Comparison of ENCODE assay signal across 8 cellular contexts in genomic region chr2:173355866-173356508, GRCh38. TPM values are rescaled to one million over a fixed set of nuclear protein-coding genes. Genes with fewer than 3 reads are reported as not detected.
DNase-seq lines count a peak whose midpoint lies in the region; ATAC-seq and TF ChIP-seq lines count a peak whose summit lies in the region.

No MANE protein-coding gene starts in this region.

- intact Hi-C loops in naive thymus-derived CD4-positive, alpha-beta T cell (cut with micrococcal nuclease), result loop anchor here in 1 of 2 donors (2.0 to 10.0 kb wide), 6 partner anchors 221 to 1811 kb away; partner anchors contain the start of genes ATF2, MAP3K20, OLA1 and PDK1
- intact Hi-C loops in posterior vena cava (cut with DNase I), result no loop called here

- peak overlapping the region in 5 of 8 donors; percentile 8 to 89 (median 77) for H3K27ac Mint-ChIP-seq in CD8-positive, alpha-beta memory T cell
- H3K27ac Mint-ChIP-seq in brain, result peak overlapping the region; percentile 72 to 89 (median 84)
- H3K27ac Mint-ChIP-seq in naive thymus-derived CD4-positive, alpha-beta T cell, result peak overlapping the region in 3 of 9 donors; percentile 43 to 89 (median 48)

- H3K4me3 ChIP-seq in CD8-positive, alpha-beta memory T cell (ENCODE audit: low read length), result peak overlapping the region; percentile 51
- peak overlapping the region; percentile 36 for H3K4me3 ChIP-seq in naive thymus-derived CD4-positive, alpha-beta T cell (ENCODE audit: low read length)

- POLR2A ChIA-PET in CD8-positive, alpha-beta memory T cell (lab: Charles Lee), result no interaction called here
- POLR2A ChIA-PET in naive thymus-derived CD4-positive, alpha-beta T cell (lab: Charles Lee), result no interaction called here

- H3K27me3 Mint-ChIP-seq in CD8-positive, alpha-beta memory T cell, result peaks cover 27 to 67% of the 10 kb centered on the region in 2 donors
- H3K27me3 Mint-ChIP-seq in brain, result peaks cover 18% of the 10 kb centered on the region
- H3K27me3 Mint-ChIP-seq in naive thymus-derived CD4-positive, alpha-beta T cell, result peaks cover 10 to 53% (median 45%) of the 10 kb centered on the region in 5 donors

- no peaks in the 10 kb centered on the region for H3K36me3 ChIP-seq in CD8-positive, alpha-beta memory T cell (ENCODE audit: insufficient read depth, low read length)
- H3K36me3 ChIP-seq in naive thymus-derived CD4-positive, alpha-beta T cell (ENCODE audit: control insufficient read depth in 2 of 3, insufficient read depth in 3 of 3, low read length in 3 of 3), result no peaks in the 10 kb centered on the region

- peaks cover 0 to 3% (median 0%) of the 10 kb centered on the region in 5 donors for H3K9me3 Mint-ChIP-seq in CD8-positive, alpha-beta memory T cell
- peaks cover 0 to 4% (median 0%) of the 10 kb centered on the region in 5 experiments for H3K9me3 Mint-ChIP-seq in brain
- no peaks in the 10 kb centered on the region for H3K9me3 Mint-ChIP-seq in naive thymus-derived CD4-positive, alpha-beta T cell

- H3K36me3 Mint-ChIP-seq in CD8-positive, alpha-beta memory T cell, result no peaks in the 10 kb centered on the region
- H3K36me3 Mint-ChIP-seq in brain, result peaks cover 5% of the 10 kb centered on the region
- peaks cover 0 to 25% (median 4%) of the 10 kb centered on the region in 5 donors for H3K36me3 Mint-ChIP-seq in naive thymus-derived CD4-positive, alpha-beta T cell

- H3K4me1 Mint-ChIP-seq in CD8-positive, alpha-beta memory T cell, result peaks cover 40 to 52% (median 50%) of the 10 kb centered on the region in 3 donors
- H3K4me1 Mint-ChIP-seq in brain, result peaks cover 67% of the 10 kb centered on the region
- peaks cover 7 to 62% (median 18%) of the 10 kb centered on the region in 7 donors for H3K4me1 Mint-ChIP-seq in naive thymus-derived CD4-positive, alpha-beta T cell

- H3K27ac ChIP-seq in CD8-positive, alpha-beta memory T cell (ENCODE audit: low read depth, low read length), result no peak overlapping the region
- H3K27ac ChIP-seq in naive thymus-derived CD4-positive, alpha-beta T cell (ENCODE audit: low read depth, low read length), result no peak overlapping the region

- peak; percentile 2 for ATAC-seq in HG03039 (IDR thresholded peaks at IDR 0.05; ENCODE audit: unreplicated experiment)
- ATAC-seq in naive thymus-derived CD4-positive, alpha-beta T cell, result no peak

- no peak for DNase-seq in CD8-positive, alpha-beta memory T cell
- peak in 2 of 9 donors; percentile 1 to 49 for DNase-seq in naive thymus-derived CD4-positive, alpha-beta T cell
- no peak for DNase-seq in posterior vena cava (ENCODE audit: low spot score)
- no peak for DNase-seq in activated CD4-positive, CD25-positive, alpha-beta regulatory T cell treated with anti-CD3 and anti-CD28 coated beads, Interleukin-2, amount 50 U/mL, for 72 hours
- DNase-seq in NCI-H345 (lab: John Stamatoyannopoulos, UW), result no peak
- DNase-seq in cerebellum (ENCODE audit: low spot score), result no peak

- peak overlapping the region; percentile 70 to 94 (median 85) for H3K4me3 Mint-ChIP-seq in CD8-positive, alpha-beta memory T cell
- peak overlapping the region; percentile 84 to 95 (median 93) for H3K4me3 Mint-ChIP-seq in brain
- H3K4me3 Mint-ChIP-seq in naive thymus-derived CD4-positive, alpha-beta T cell, result peak overlapping the region; percentile 63 to 95 (median 81)

- peaks cover 15% of the 10 kb centered on the region for H3K27me3 ChIP-seq in CD8-positive, alpha-beta memory T cell (ENCODE audit: insufficient read depth, low read length, poor library complexity, severe bottlenecking)
- peaks cover 0 to 2% of the 10 kb centered on the region in 2 donors for H3K27me3 ChIP-seq in naive thymus-derived CD4-positive, alpha-beta T cell (ENCODE audit: control insufficient read depth in 2 of 2, insufficient read depth in 2 of 2, low read length in 2 of 2)

- TF ChIP-seq CTCF in brain (conservative IDR thresholded peaks at IDR 0.05), result no peak

- peaks cover 15% of the 10 kb centered on the region for H3K4me1 ChIP-seq in CD8-positive, alpha-beta memory T cell (ENCODE audit: insufficient read depth, low read length)
- H3K4me1 ChIP-seq in naive thymus-derived CD4-positive, alpha-beta T cell (ENCODE audit: control insufficient read depth in 2 of 2, insufficient read depth in 2 of 2, low read length in 2 of 2), result peaks cover 6 to 17% of the 10 kb centered on the region in 2 donors

- CTCF ChIA-PET in CD8-positive, alpha-beta memory T cell (lab: Charles Lee), result no interaction called here
- CTCF ChIA-PET in naive thymus-derived CD4-positive, alpha-beta T cell (lab: Charles Lee), result no interaction called here

- H3K9me3 ChIP-seq in CD8-positive, alpha-beta memory T cell (ENCODE audit: low read length), result no peaks in the 10 kb centered on the region
- no peaks in the 10 kb centered on the region for H3K9me3 ChIP-seq in naive thymus-derived CD4-positive, alpha-beta T cell (ENCODE audit: control insufficient read depth in 2 of 3, low read length in 3 of 3)

RNA-seq across cellular contexts. Expression of gene CDCA7, which starts 1.3 kb away (rescaled TPM):
- 10 to 100 TPM; 23.5 to 25.9 TPM for total RNA-seq in CD8-positive, alpha-beta memory T cell
- 5.0 TPM for polyA plus RNA-seq in CD8-positive, alpha-beta memory T cell
- polyA plus RNA-seq in brain (ENCODE audit: insufficient read depth, low read depth, low replicate concordance), result 25.0 TPM
- 10 to 100 TPM in 1 of 5 experiments, 1 to 10 TPM in 1, under 1 TPM in 3; 0.46 to 86.7 (median 0.85) TPM for total RNA-seq in naive thymus-derived CD4-positive, alpha-beta T cell
- polyA plus RNA-seq in naive thymus-derived CD4-positive, alpha-beta T cell, result 1 to 10 TPM in 1 of 2 donors, under 1 TPM in 1; 0.63 to 1.3 TPM
- total RNA-seq in posterior vena cava (under 1 TPM; 0.33 to 0.83 TPM), cerebellum (14.2 TPM)
